21 cellular contexts compared by ENCODE assay signal in the genomic region with DNA sequence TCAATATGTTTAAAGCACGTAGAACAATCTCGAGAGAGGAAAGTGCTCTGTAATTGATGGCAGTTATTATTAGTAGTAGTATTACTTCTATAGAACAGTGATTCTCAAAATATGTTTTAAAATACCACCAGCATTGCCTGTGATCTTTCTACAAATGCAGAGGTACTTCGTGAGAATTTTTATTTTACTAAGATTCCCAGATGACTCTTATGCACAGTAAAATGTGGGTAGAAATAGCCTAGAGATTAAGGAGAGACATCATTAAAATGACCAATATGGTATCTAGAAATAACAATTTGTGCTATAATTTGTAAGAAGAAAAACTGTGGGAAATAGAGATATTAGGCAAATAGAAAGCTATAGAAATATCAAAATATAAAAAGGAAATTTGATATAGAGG.
DNase-seq lines count a peak whose midpoint lies in the region; FAIRE-seq and TF ChIP-seq lines count a peak whose summit lies in the region.
"Had no signal": no experiment of that assay in that cellular context is flagged by ENCODE, and none has a peak within 500 bp of the region (broad histone marks: within the 10 kb centered on the region; RNA-seq: fewer than 3 reads in every experiment).

No MANE protein-coding gene starts in this region.

- in situ Hi-C loops in brain microvascular endothelial cell (cut with HindIII; ENCODE audit: low pct_ligation_motif_present, low sequenced_read_pairs) = no loop called here

- peaks cover 5% of the 10 kb centered on the region for H3K36me3 Mint-ChIP-seq in osteocyte (ENCODE audit: unreplicated experiment)
- peaks cover 0 to 5% of the 10 kb centered on the region in 2 donors for H3K36me3 Mint-ChIP-seq in CD4-positive, alpha-beta memory T cell
- H3K36me3 Mint-ChIP-seq: CD14-positive monocyte; CD8-positive, alpha-beta T cell had no signal

- TF ChIP-seq CTCF in brain microvascular endothelial cell (IDR thresholded peaks at IDR 0.05; ENCODE audit: low read depth, low read length, missing control alignments) = no peak
- TF ChIP-seq CTCF in osteocyte (IDR thresholded peaks at IDR 0.05) = no peak
- no peak for TF ChIP-seq CTCF in RWPE1 (conservative IDR thresholded peaks at IDR 0.05; ENCODE audit: low read depth)

- no peaks in the 10 kb centered on the region for H3K9me3 ChIP-seq in small intestine (ENCODE audit: control insufficient read depth, low read depth)
- peaks cover 0 to 9% of the 10 kb centered on the region in 2 donors for H3K9me3 ChIP-seq in CD4-positive, alpha-beta memory T cell (ENCODE audit: control insufficient read depth in 1 of 2, low read length in 2 of 2)

- CTCF ChIA-PET in CD4-positive, alpha-beta memory T cell (lab: Charles Lee; ENCODE audit: partially characterized antibody) = no interaction called here
- CTCF ChIA-PET in RWPE1 (lab: Yijun Ruan, JAX) = no interaction called here

- WGBS in small intestine, 3 donors = 89 to 95% (median 91%) methylated on average over 3 of the region's 3 CpGs

- DNase-seq in A172 (ENCODE audit: low spot score) (peak; percentile 61), brain microvascular endothelial cell (no peak), osteocyte (ENCODE audit: extremely low spot score, unreplicated experiment) (no peak), small intestine (no peak), mesenteric fat pad (ENCODE audit: low spot score) (no peak), RWPE1 (ENCODE audit: low spot score) (no peak)
- DNase-seq in CD4-positive, alpha-beta memory T cell = no peak
- DNase-seq: Calu3; CD8-positive, alpha-beta T cell; DMS79 treated with DMSO at 0.1 percent for 48 hours; GF-D8; HCEC 1CT; HFFc6; IMR-90 had no signal

- peak overlapping the region; percentile 64 for H3K27ac Mint-ChIP-seq in osteocyte (ENCODE audit: unreplicated experiment)
- no peak overlapping the region for H3K27ac Mint-ChIP-seq in CD4-positive, alpha-beta memory T cell
- H3K27ac Mint-ChIP-seq: CD14-positive monocyte; CD8-positive, alpha-beta T cell; GM23338; HFFc6 had no signal

- H3K36me3 ChIP-seq in brain microvascular endothelial cell (replicated peaks) (no peaks in the 10 kb centered on the region), small intestine (ENCODE audit: control insufficient read depth in 2 of 2, insufficient read depth in 2 of 2, low read length in 2 of 2) (no peaks in the 10 kb centered on the region)
- H3K36me3 ChIP-seq in CD4-positive, alpha-beta memory T cell (ENCODE audit: insufficient read depth, low read length) = no peaks in the 10 kb centered on the region
- H3K36me3 ChIP-seq: BLaER1 had no signal

- H3K9me3 Mint-ChIP-seq in osteocyte (ENCODE audit: unreplicated experiment) = peaks cover 22% of the 10 kb centered on the region
- peaks cover 0 to 30% (median 7%) of the 10 kb centered on the region in 8 donors for H3K9me3 Mint-ChIP-seq in CD4-positive, alpha-beta memory T cell
- H3K9me3 Mint-ChIP-seq: HFFc6 had no signal

- peak overlapping the region; percentile 90 for H3K27ac ChIP-seq in brain microvascular endothelial cell
- H3K27ac ChIP-seq in small intestine (ENCODE audit: low read depth in 1 of 2, low read length in 1 of 2) = no peak overlapping the region
- H3K27ac ChIP-seq in CD4-positive, alpha-beta memory T cell (ENCODE audit: low read depth, low read length) = no peak overlapping the region
- H3K27ac ChIP-seq in RWPE1 = no peak overlapping the region
- H3K27ac ChIP-seq: 22Rv1, BLaER1 had no signal

- H3K27me3 ChIP-seq in brain microvascular endothelial cell (replicated peaks) = no peaks in the 10 kb centered on the region
- no peaks in the 10 kb centered on the region for H3K27me3 ChIP-seq in small intestine (ENCODE audit: control insufficient read depth in 2 of 2, insufficient read depth in 2 of 2, low read length in 2 of 2)
- H3K27me3 ChIP-seq in CD4-positive, alpha-beta memory T cell (ENCODE audit: insufficient read depth, low read length) = no peaks in the 10 kb centered on the region
- H3K27me3 ChIP-seq: BLaER1 had no signal

- H3K4me3 Mint-ChIP-seq in osteocyte (ENCODE audit: unreplicated experiment) = no peak overlapping the region
- no peak overlapping the region for H3K4me3 Mint-ChIP-seq in CD4-positive, alpha-beta memory T cell
- H3K4me3 Mint-ChIP-seq: CD14-positive monocyte; CD8-positive, alpha-beta T cell; GM23338; HFFc6 had no signal

- H3K4me1 Mint-ChIP-seq in osteocyte (ENCODE audit: unreplicated experiment) = peaks cover 29% of the 10 kb centered on the region
- H3K4me1 Mint-ChIP-seq in CD4-positive, alpha-beta memory T cell = no peaks in the 10 kb centered on the region

- no peaks in the 10 kb centered on the region for H3K27me3 Mint-ChIP-seq in osteocyte (ENCODE audit: unreplicated experiment)
- H3K27me3 Mint-ChIP-seq in CD4-positive, alpha-beta memory T cell = peaks cover 0 to 2% of the 10 kb centered on the region in 2 donors

- peak; percentile 26 for FAIRE-seq in small intestine (lab: Jason Lieb, UNC)
- FAIRE-seq: GM12891, HTR-8/SVneo, K562 had no signal

- no peaks in the 10 kb centered on the region for H3K4me1 ChIP-seq in small intestine (ENCODE audit: control insufficient read depth in 2 of 2, insufficient read depth in 1 of 2, low read depth in 1 of 2, low read length in 1 of 2)
- H3K4me1 ChIP-seq in CD4-positive, alpha-beta memory T cell (ENCODE audit: insufficient read depth, low read length) = no peaks in the 10 kb centered on the region
- H3K4me1 ChIP-seq: BLaER1 had no signal

- intact Hi-C loops in CD4-positive, alpha-beta memory T cell (cut with micrococcal nuclease) = no loop called here

- POLR2A ChIA-PET in CD4-positive, alpha-beta memory T cell (lab: Charles Lee; ENCODE audit: partially characterized antibody) = no interaction called here
- POLR2A ChIA-PET in RWPE1 (lab: Yijun Ruan, JAX; ENCODE audit: low non-redundant PET) = no interaction called here

- H3K4me3 ChIP-seq in brain microvascular endothelial cell (ENCODE audit: low read depth, low read length) = no peak overlapping the region
- H3K4me3 ChIP-seq in small intestine (ENCODE audit: low read depth in 1 of 2, low read length in 2 of 2) = no peak overlapping the region
- H3K4me3 ChIP-seq in CD4-positive, alpha-beta memory T cell (ENCODE audit: low read length in 2 of 2) = no peak overlapping the region
- H3K4me3 ChIP-seq: BLaER1, GM23338, K562 had no signal
